31 cellular contexts compared by ENCODE assay signal in the genomic region with DNA sequence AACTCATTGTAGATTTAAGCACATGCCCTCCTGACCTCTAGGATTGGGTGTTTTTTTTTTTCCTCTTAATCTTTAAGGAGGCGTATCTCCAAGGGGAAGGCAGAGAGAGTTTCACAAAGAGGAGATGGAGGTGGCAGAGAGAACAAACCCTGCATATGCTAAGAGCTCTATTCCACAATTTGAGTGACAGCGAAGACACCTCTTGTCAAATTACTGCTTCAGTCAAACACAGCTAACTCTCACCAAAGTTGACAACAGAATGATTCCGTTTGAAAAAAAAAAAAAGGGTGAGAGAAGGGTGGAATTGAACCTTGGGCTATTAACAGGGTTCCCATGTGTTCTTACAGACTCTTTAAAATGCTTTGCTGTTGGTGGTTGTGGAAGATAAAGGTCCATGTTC.
DNase-seq lines count a peak whose midpoint lies in the region; TF ChIP-seq lines count a peak whose summit lies in the region.
"Had no signal": no experiment of that assay in that cellular context is flagged by ENCODE, and none has a peak within 500 bp of the region (broad histone marks: within the 10 kb centered on the region; RNA-seq: fewer than 3 reads in every experiment).

No MANE protein-coding gene starts in this region.

- TF ChIP-seq CTCF in neural cell (IDR thresholded peaks at IDR 0.05; ENCODE audit: poor library complexity, severe bottlenecking): no peak

- no peaks in the 10 kb centered on the region for H4K20me1 ChIP-seq in neural cell (ENCODE audit: insufficient read depth)
- H4K20me1 ChIP-seq: BLaER1; BLaER1 treated with 17β-estradiol and CSF1 and Interleukin-3, amounts not matched to agents 10 nM and 100 nM had no signal

- peak overlapping the region; percentile 60 for H3K27ac ChIP-seq in neural cell (ENCODE audit: low read length)
- H3K27ac ChIP-seq: 22Rv1; A549; BLaER1; BLaER1 treated with 17β-estradiol and CSF1 and Interleukin-3, amounts not matched to agents 10 nM and 100 nM; C4-2B had no signal

- TF ChIP-seq RAD21 in neural cell (conservative IDR thresholded peaks at IDR 0.05): no peak

- no peak overlapping the region for H3K4me2 ChIP-seq in neural cell (ENCODE audit: low read length)
- H3K4me2 ChIP-seq: A549; BLaER1; BLaER1 treated with 17β-estradiol and CSF1 and Interleukin-3, amounts not matched to agents 10 nM and 100 nM had no signal

- no peaks in the 10 kb centered on the region for H3K27me3 ChIP-seq in neural cell (ENCODE audit: insufficient read depth, low read depth, low read length)
- H3K27me3 ChIP-seq: BE2C; BLaER1; BLaER1 treated with 17β-estradiol and CSF1 and Interleukin-3, amounts not matched to agents 10 nM and 100 nM had no signal

- no peaks in the 10 kb centered on the region for H3K9me3 ChIP-seq in neural cell (ENCODE audit: low read length)
- H3K9me3 ChIP-seq: A549; BE2C; BLaER1; BLaER1 treated with 17β-estradiol and CSF1 and Interleukin-3, amounts not matched to agents 10 nM and 100 nM; Caco-2 had no signal

- H3K79me2 ChIP-seq in neural cell (replicated peaks; ENCODE audit: insufficient read depth, low read length): no peaks in the 10 kb centered on the region

- H3K9me2 ChIP-seq in neural cell (ENCODE audit: insufficient read depth, low read length): no peaks in the 10 kb centered on the region

- no peak overlapping the region for H2AFZ ChIP-seq in neural cell (ENCODE audit: low read depth, low read length)

- H3K4me3 ChIP-seq in neural cell (ENCODE audit: low read length): no peak overlapping the region
- H3K4me3 ChIP-seq: A549; BLaER1; BLaER1 treated with 17β-estradiol and CSF1 and Interleukin-3, amounts not matched to agents 10 nM and 100 nM had no signal

- peak; percentile 97 for TF ChIP-seq EP300 in neural cell (conservative IDR thresholded peaks at IDR 0.05; ENCODE audit: poor library complexity, severe bottlenecking)

- no peak overlapping the region for H3K9ac ChIP-seq in neural cell (ENCODE audit: low read length)
- H3K9ac ChIP-seq: BLaER1; BLaER1 treated with 17β-estradiol and CSF1 and Interleukin-3, amounts not matched to agents 10 nM and 100 nM had no signal

- no peaks in the 10 kb centered on the region for H3F3A ChIP-seq in neural cell (ENCODE audit: insufficient read depth, low read length, poor library complexity, severe bottlenecking)

- DNase-seq in NCI-H82 (lab: John Stamatoyannopoulos, UW) (peak; percentile 22), NCI-H82 treated with DMSO at 0.1 percent for 48 hours (lab: John Stamatoyannopoulos, UW; ENCODE audit: unreplicated experiment) (no peak), putamen (ENCODE audit: low spot score) (peak; percentile 49), NCI-H1105 (lab: John Stamatoyannopoulos, UW) (no peak), NCI-H526 treated with DMSO at 0.1 percent for 48 hours (lab: John Stamatoyannopoulos, UW) (no peak)
- DNase-seq: 8988T; ACHN; AML-193; BE2C; C1 segment of cervical spinal cord; Caco-2; Calu3; CD4-positive, alpha-beta memory T cell; CD4-positive, alpha-beta T cell; CD4-positive, CD25-positive, alpha-beta regulatory T cell; CD8-positive, alpha-beta memory T cell; CD8-positive, alpha-beta T cell; COR-L47; DMS 273 treated with DMSO at 0.1 percent for 48 hours; DMS153; DMS53; DMS79; DMS79 treated with DMSO at 0.1 percent for 48 hours; DND-41; EL had no signal

- no peaks in the 10 kb centered on the region for H3K36me3 ChIP-seq in neural cell (ENCODE audit: insufficient read depth, low read length)
- H3K36me3 ChIP-seq: BE2C; BLaER1; BLaER1 treated with 17β-estradiol and CSF1 and Interleukin-3, amounts not matched to agents 10 nM and 100 nM had no signal

TF ChIP-seq in neural cell, 6 proteins besides CTCF, POLR2A, EP300 and RAD21:
- TF ChIP-seq MXI1 (conservative IDR thresholded peaks at IDR 0.05; ENCODE audit: poor library complexity, severe bottlenecking): no peak
- TF ChIP-seq EZH2 (IDR thresholded peaks at IDR 0.05; ENCODE audit: borderline replicate concordance, insufficient read depth, low read length, poor library complexity, severe bottlenecking): no peak
- TF ChIP-seq POLR2AphosphoS5 (IDR thresholded peaks at IDR 0.05): peak; percentile 76
- peak; percentile 39 for TF ChIP-seq REST (IDR thresholded peaks at IDR 0.05; ENCODE audit: borderline replicate concordance)
- peak; percentile 22 for TF ChIP-seq SMC3 (conservative IDR thresholded peaks at IDR 0.05; ENCODE audit: poor library complexity)
- no peak for TF ChIP-seq TAF1 (IDR thresholded peaks at IDR 0.05; ENCODE audit: low read depth)

Comparison
In these comparisons a context has a peak if more than half of its experiments do, and no peak if none do; other contexts are left out.
1. DNase-seq: peak in NCI-H82 (single experiment) and putamen (single experiment); none in NCI-H82 treated with DMSO at 0.1 percent for 48 hours (single experiment), NCI-H1105 (single experiment) and NCI-H526 treated with DMSO at 0.1 percent for 48 hours (single experiment).